ENCODE assay signal across 11 cellular contexts in the genomic region with DNA sequence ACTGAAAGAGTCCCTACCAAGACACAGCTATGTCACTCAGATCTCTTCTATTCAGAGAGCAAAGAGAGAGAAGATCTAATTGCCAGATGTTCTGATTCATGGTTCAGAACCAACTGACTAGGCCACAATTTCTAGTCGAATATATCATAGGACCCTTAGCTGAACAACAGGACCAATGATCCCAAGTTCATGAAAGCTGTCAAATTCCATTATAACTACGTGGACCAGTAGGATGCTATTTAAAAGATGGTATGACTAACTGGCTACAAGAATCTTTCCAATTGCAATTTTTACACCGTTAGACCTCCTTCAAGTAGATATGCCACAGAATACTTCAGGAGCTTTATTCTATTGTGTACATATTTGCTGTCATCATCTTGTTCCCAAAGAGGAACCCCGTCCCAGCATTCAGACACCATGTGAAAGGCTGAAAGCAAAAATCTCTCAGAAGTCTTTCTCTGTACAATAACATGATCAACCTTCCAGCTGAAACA. TPM values are rescaled to one million over a fixed set of nuclear protein-coding genes. Genes with fewer than 3 reads are reported as not detected.
DNase-seq lines count a peak whose midpoint lies in the region; ATAC-seq and TF ChIP-seq lines count a peak whose summit lies in the region.
"Had no signal": no experiment of that assay in that cellular context is flagged by ENCODE, and none has a peak within 500 bp of the region (broad histone marks: within the 10 kb centered on the region; RNA-seq: fewer than 3 reads in every experiment).

No MANE protein-coding gene starts in this region.

- TF ChIP-seq POLR2A in esophagus muscularis mucosa (IDR thresholded peaks at IDR 0.05; ENCODE audit: low read depth): no peak

- 86% methylated on average over 4 of the region's 4 CpGs for WGBS in esophagus muscularis mucosa

- H3K27ac ChIP-seq in CD4-positive, CD25-positive, alpha-beta regulatory T cell (ENCODE audit: insufficient read depth, low read length, poor library complexity, severe bottlenecking): peak overlapping the region; percentile 77
- H3K27ac ChIP-seq in WERI-Rb-1: peak overlapping the region; percentile 98
- H3K27ac ChIP-seq in esophagus muscularis mucosa (replicated peaks in 1 of 4): no peak overlapping the region

- ATAC-seq in CD4-positive, CD25-positive, alpha-beta regulatory T cell (ENCODE audit: low read depth in 2 of 2): no peak
- peak; percentile 3 for ATAC-seq in GM19467 (IDR thresholded peaks at IDR 0.05; ENCODE audit: unreplicated experiment)
- ATAC-seq: gastroesophageal sphincter, left ventricle myocardium superior had no signal

- no peaks in the 10 kb centered on the region for H3K27me3 ChIP-seq in CD4-positive, CD25-positive, alpha-beta regulatory T cell (ENCODE audit: control insufficient read depth, insufficient read depth, low read length)
- H3K27me3 ChIP-seq in WERI-Rb-1 (ENCODE audit: insufficient read depth, low read depth, severe bottlenecking) (no peaks in the 10 kb centered on the region), esophagus muscularis mucosa (no peaks in the 10 kb centered on the region)
- H3K27me3 ChIP-seq: gastroesophageal sphincter had no signal

- TF ChIP-seq EP300 in esophagus muscularis mucosa (IDR thresholded peaks at IDR 0.05): no peak

- no peaks in the 10 kb centered on the region for H3K9me3 ChIP-seq in CD4-positive, CD25-positive, alpha-beta regulatory T cell (ENCODE audit: control insufficient read depth in 2 of 2, low read length in 2 of 2)
- H3K9me3 ChIP-seq in WERI-Rb-1 (ENCODE audit: severe bottlenecking): no peaks in the 10 kb centered on the region
- H3K9me3 ChIP-seq in esophagus muscularis mucosa: no peaks in the 10 kb centered on the region
- H3K9me3 ChIP-seq: gastroesophageal sphincter had no signal

- peaks cover 22% of the 10 kb centered on the region for H3K4me1 ChIP-seq in CD4-positive, CD25-positive, alpha-beta regulatory T cell (ENCODE audit: control insufficient read depth, insufficient read depth, low read length, poor library complexity, severe bottlenecking)
- H3K4me1 ChIP-seq in esophagus muscularis mucosa: peaks cover 71 to 91% (median 82%) of the 10 kb centered on the region in 4 donors

- peak overlapping the region; percentile 93 to 98 (median 95) for H3K27ac Mint-ChIP-seq in CD4-positive, CD25-positive, alpha-beta regulatory T cell
- peak overlapping the region; percentile 80 to 96 (median 90) for H3K27ac Mint-ChIP-seq in immature natural killer cell

- H3K4me3 Mint-ChIP-seq in CD4-positive, CD25-positive, alpha-beta regulatory T cell: peak overlapping the region; percentile 55 to 93 (median 75)
- peak overlapping the region; percentile 67 to 74 (median 71) for H3K4me3 Mint-ChIP-seq in immature natural killer cell

- no peak for DNase-seq in CD4-positive, CD25-positive, alpha-beta regulatory T cell
- DNase-seq in WERI-Rb-1 (no peak), immature natural killer cell (no peak), DMS53 (lab: John Stamatoyannopoulos, UW) (no peak), UCSD-AML1 (lab: John Stamatoyannopoulos, UW; ENCODE audit: unreplicated experiment) (no peak), medulla oblongata (ENCODE audit: extremely low spot score) (no peak), esophagus muscularis mucosa (ENCODE audit: extremely low spot score) (no peak)
- DNase-seq: left ventricle myocardium superior, NCI-H2227 treated with DMSO at 0.1 percent for 48 hours had no signal

- peaks cover 4% of the 10 kb centered on the region for H3K27me3 Mint-ChIP-seq in CD4-positive, CD25-positive, alpha-beta regulatory T cell
- H3K27me3 Mint-ChIP-seq in immature natural killer cell (ENCODE audit: low read depth in 3 of 3): peaks cover 0 to under 1% (median 0%) of the 10 kb centered on the region in 3 donors

- H3K4me1 Mint-ChIP-seq in CD4-positive, CD25-positive, alpha-beta regulatory T cell: peaks cover 17 to 50% (median 44%) of the 10 kb centered on the region in 4 donors
- H3K4me1 Mint-ChIP-seq in immature natural killer cell: peaks cover 41 to 51% of the 10 kb centered on the region in 2 donors

- intact Hi-C loops in esophagus muscularis mucosa (cut with DNase I): no loop called here

- H3K36me3 Mint-ChIP-seq in CD4-positive, CD25-positive, alpha-beta regulatory T cell: peaks cover 7% of the 10 kb centered on the region
- no peaks in the 10 kb centered on the region for H3K36me3 Mint-ChIP-seq in immature natural killer cell

- H3K36me3 ChIP-seq in CD4-positive, CD25-positive, alpha-beta regulatory T cell (ENCODE audit: control insufficient read depth, insufficient read depth, low read length): no peaks in the 10 kb centered on the region
- H3K36me3 ChIP-seq in WERI-Rb-1 (peaks cover 40% of the 10 kb centered on the region), esophagus muscularis mucosa (no peaks in the 10 kb centered on the region)
- H3K36me3 ChIP-seq: gastroesophageal sphincter had no signal

- H3K4me3 ChIP-seq in CD4-positive, CD25-positive, alpha-beta regulatory T cell (ENCODE audit: low read depth, low read length): peak overlapping the region; percentile 83
- H3K4me3 ChIP-seq in WERI-Rb-1 (ENCODE audit: low read depth, low read length) (no peak overlapping the region), esophagus muscularis mucosa (no peak overlapping the region)
- H3K4me3 ChIP-seq: gastroesophageal sphincter had no signal

- H3K9me3 Mint-ChIP-seq in CD4-positive, CD25-positive, alpha-beta regulatory T cell: no peaks in the 10 kb centered on the region
- no peaks in the 10 kb centered on the region for H3K9me3 Mint-ChIP-seq in immature natural killer cell

- no peak for TF ChIP-seq CTCF in WERI-Rb-1 (IDR thresholded peaks at IDR 0.05; ENCODE audit: low read depth, low read length)
- TF ChIP-seq CTCF in esophagus muscularis mucosa (IDR thresholded peaks at IDR 0.05): no peak

RNA-seq across cellular contexts. Expression of a gene that starts 26.0 kb away (rescaled TPM):
- total RNA-seq in CD4-positive, CD25-positive, alpha-beta regulatory T cell: 4.8 TPM
- polyA plus RNA-seq in CD4-positive, CD25-positive, alpha-beta regulatory T cell: 1 to 10 TPM in 3 of 4 donors, under 1 TPM in 1; 0.52 to 2.2 (median 1.5) TPM
- polyA plus RNA-seq in immature natural killer cell: 1 to 10 TPM in 1 of 3 donors, under 1 TPM in 2; 0.06 to 1.5 (median 0.74) TPM
- 10 to 100 TPM; 18.3 to 37.4 (median 27.8) TPM for total RNA-seq in esophagus muscularis mucosa

RNA-seq across cellular contexts. Expression of a gene that starts 26.4 kb away (rescaled TPM):
- total RNA-seq in CD4-positive, CD25-positive, alpha-beta regulatory T cell: 15.5 TPM
- polyA plus RNA-seq in CD4-positive, CD25-positive, alpha-beta regulatory T cell: 10 to 100 TPM; 49.8 to 56.1 (median 53.4) TPM
- polyA plus RNA-seq in immature natural killer cell: 10 to 100 TPM; 23.8 to 37.1 (median 36.4) TPM
- 10 to 100 TPM; 38.9 to 69.2 (median 46.4) TPM for total RNA-seq in esophagus muscularis mucosa

Comparison
In these comparisons a context has a peak if more than half of its experiments do, and no peak if none do; other contexts are left out.
1. H3K27ac ChIP-seq: peak in CD4-positive, CD25-positive, alpha-beta regulatory T cell (single experiment) and WERI-Rb-1 (single experiment); none in esophagus muscularis mucosa (0 of 4).